Comparison of ENCODE assay signal across 21 cellular contexts in genomic region chr2:172128484-172128883, GRCh38. TPM values are rescaled to one million over a fixed set of nuclear protein-coding genes. Genes with fewer than 3 reads are reported as not detected.
"Had no signal": no experiment of that assay in that cellular context is flagged by ENCODE, and none has a peak within 500 bp of the region (broad histone marks: within the 10 kb centered on the region; RNA-seq: fewer than 3 reads in every experiment).

No MANE protein-coding gene starts in this region.

- H3K9me3 ChIP-seq: adrenal gland had no signal

- H3K27me3 ChIP-seq: adrenal gland, neural progenitor cell, right atrium auricular region, tibial nerve had no signal

- H3K4me3 ChIP-seq: adrenal gland, neural progenitor cell, right atrium auricular region, tibial nerve had no signal

- H3K9ac ChIP-seq: neural progenitor cell had no signal

- H2AFZ ChIP-seq: neural progenitor cell had no signal

- H3K36me3 ChIP-seq: adrenal gland, neural progenitor cell, right atrium auricular region, tibial nerve had no signal

- FAIRE-seq: urothelium cell line had no signal

- ATAC-seq: activated CD4-positive, CD25-positive, alpha-beta regulatory T cell treated with anti-CD3 and anti-CD28 coated beads, Interleukin-2, amount 50 U/mL, for 24 hours; activated CD8-positive, alpha-beta T cell treated with anti-CD3 and anti-CD28 coated beads, Interleukin-2, amount 10 ng/mL, durations not matched to agents 7 days and 5 days; effector memory CD8-positive, alpha-beta T cell; naive thymus-derived CD4-positive, alpha-beta T cell; stimulated activated naive CD8-positive, alpha-beta T cell treated with anti-CD3 and anti-CD28 coated beads, Interleukin-15, Interleukin-2, amounts not matched to agents 100 U/mL and 50 U/mL, for 24 hours had no signal

- H3K27ac ChIP-seq: adrenal gland, neural progenitor cell, right atrium auricular region, tibial nerve had no signal

- H3K4me2 ChIP-seq: neural progenitor cell had no signal

- DNase-seq: activated CD4-positive, alpha-beta T cell treated with anti-CD3 and anti-CD28 coated beads, Interleukin-2, amount 10 ng/mL, durations not matched to agents 7 days and 5 days; activated CD8-positive, alpha-beta T cell treated with anti-CD3 and anti-CD28 coated beads, Interleukin-2, amount 10 ng/mL, durations not matched to agents 7 days and 5 days; activated effector memory CD4-positive, alpha-beta T cell treated with Interleukin-2 at 50 U/mL for 16 hours; activated T-cell treated with anti-CD3 and anti-CD28 coated beads, Interleukin-2, amount 50 U/mL, for 24 hours; adrenal gland; effector memory CD8-positive, alpha-beta T cell; mesenchymal stem cell; naive thymus-derived CD4-positive, alpha-beta T cell; stimulated activated CD4-positive, alpha-beta T cell treated with anti-CD3 and anti-CD28 coated beads, Interleukin-2, amount 100 ng/mL, for 24 hours; stimulated activated naive CD8-positive, alpha-beta T cell treated with anti-CD3 and anti-CD28 coated beads, Interleukin-15, Interleukin-2, amounts not matched to agents 100 U/mL and 50 U/mL, for 24 hours; T1000 had no signal

- H3K4me1 ChIP-seq: adrenal gland, right atrium auricular region, tibial nerve had no signal

RNA-seq across cellular contexts. Expression of gene DLX2, which starts 25.8 kb away (rescaled TPM):
- total RNA-seq: activated CD4-positive, alpha-beta T cell treated with anti-CD3 and anti-CD28 coated beads, Interleukin-2, amount 10 ng/mL, durations not matched to agents 7 days and 5 days; activated CD8-positive, alpha-beta T cell treated with anti-CD3 and anti-CD28 coated beads, Interleukin-2, amount 10 ng/mL, durations not matched to agents 7 days and 5 days; cardiac septum; dermis microvascular lymphatic vessel endothelial cell; liver; right atrium auricular region; T-helper 1 cell treated with Interleukin-12 subunit alpha and Interleukin-12 subunit beta and Interleukin-4 antibody, amounts not matched to agents 30 ng/mL and 1 ng/mL, for 36 hours; tibial nerve had no signal
- polyA plus RNA-seq: liver; naive thymus-derived CD4-positive, alpha-beta T cell had no signal

RNA-seq across cellular contexts. Expression of gene DLX1, which starts 43.2 kb away (rescaled TPM):
- total RNA-seq: activated CD4-positive, alpha-beta T cell treated with anti-CD3 and anti-CD28 coated beads, Interleukin-2, amount 10 ng/mL, durations not matched to agents 7 days and 5 days; activated CD8-positive, alpha-beta T cell treated with anti-CD3 and anti-CD28 coated beads, Interleukin-2, amount 10 ng/mL, durations not matched to agents 7 days and 5 days; cardiac septum; glomerular endothelial cell; liver; naive thymus-derived CD4-positive, alpha-beta T cell; right atrium auricular region; T-helper 1 cell treated with Interleukin-12 subunit alpha and Interleukin-12 subunit beta and Interleukin-4 antibody, amounts not matched to agents 30 ng/mL and 1 ng/mL, for 36 hours had no signal
- polyA plus RNA-seq: liver; naive thymus-derived CD4-positive, alpha-beta T cell had no signal
